1 cellular context compared by ENCODE assay signal in the genomic region with DNA sequence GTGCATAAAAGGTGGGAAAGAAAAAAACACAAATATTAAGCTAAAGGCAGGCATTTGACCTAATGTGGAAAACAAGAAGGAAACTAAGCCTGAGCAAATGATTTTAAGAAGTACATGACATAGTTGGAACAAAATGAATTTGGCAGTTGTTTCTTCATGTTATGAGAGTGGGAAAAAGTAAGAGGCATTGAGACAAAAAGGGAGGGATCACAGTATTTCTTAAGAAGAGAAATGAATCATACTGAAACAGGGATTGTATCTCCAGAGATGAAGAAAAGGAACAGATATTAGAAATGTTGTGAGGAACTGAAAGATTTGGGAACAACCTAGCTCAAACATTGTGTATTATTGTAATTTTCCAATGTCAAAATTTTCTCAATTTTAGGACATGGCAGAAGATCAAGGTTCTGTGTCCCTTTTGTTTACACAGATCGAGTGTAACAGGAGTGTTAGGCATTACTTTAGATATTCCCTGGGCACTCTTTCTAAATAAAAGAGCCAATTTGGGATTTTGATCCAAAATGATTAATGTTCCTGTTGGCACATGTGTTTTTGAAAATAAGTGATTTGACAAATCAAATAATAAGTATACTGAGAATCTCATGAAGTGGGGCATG.
TF ChIP-seq lines count a peak whose summit lies in the region.

No MANE protein-coding gene starts in this region.

TF ChIP-seq in H1, 55 proteins besides CTCF, POLR2A, EP300 and RAD21:
- TF ChIP-seq JUND (IDR thresholded peaks at IDR 0.05; ENCODE audit: low read length) (no peak), BACH1 (IDR thresholded peaks at IDR 0.05; ENCODE audit: low read length) (no peak), POLR2AphosphoS5 (IDR thresholded peaks at IDR 0.05; ENCODE audit: low read depth, low read length) (no peak), EZH2 (IDR thresholded peaks at IDR 0.05; ENCODE audit: low read depth, low read length, severe bottlenecking) (no peak), CTBP2 (IDR thresholded peaks at IDR 0.05; ENCODE audit: borderline replicate concordance, insufficient read depth, insufficient read length, low read length) (no peak), CEBPB (IDR thresholded peaks at IDR 0.05; ENCODE audit: low read depth, low read length) (no peak), CHD2 (IDR thresholded peaks at IDR 0.05; ENCODE audit: low read length) (no peak), TCF12 (IDR thresholded peaks at IDR 0.05; ENCODE audit: low read depth, low read length) (no peak), SIN3A (conservative IDR thresholded peaks at IDR 0.05 in 1 of 2, IDR thresholded peaks at IDR 0.05 in 1 of 2; ENCODE audit: low read depth in 1 of 2, low read length in 2 of 2) (no peak), NRF1 (IDR thresholded peaks at IDR 0.05; ENCODE audit: low read depth, low read length) (no peak), CBX8 (IDR thresholded peaks at IDR 0.05; ENCODE audit: borderline replicate concordance, low read depth, low read length) (no peak), TAF7 (optimal IDR thresholded peaks at IDR 0.05; ENCODE audit: borderline replicate concordance, low read depth, low read length) (no peak), JUN (IDR thresholded peaks at IDR 0.05; ENCODE audit: low read depth, low read length) (no peak), FOSL1 (IDR thresholded peaks at IDR 0.05; ENCODE audit: insufficient read depth, low read depth, low read length) (no peak), TEAD4 (IDR thresholded peaks at IDR 0.05; ENCODE audit: low read depth, low read length) (no peak), ATF2 (IDR thresholded peaks at IDR 0.05; ENCODE audit: low read length) (no peak), TBP (IDR thresholded peaks at IDR 0.05; ENCODE audit: low read depth, low read length) (no peak)
